ENCODE assay signal across 2 cellular contexts in the genomic region with DNA sequence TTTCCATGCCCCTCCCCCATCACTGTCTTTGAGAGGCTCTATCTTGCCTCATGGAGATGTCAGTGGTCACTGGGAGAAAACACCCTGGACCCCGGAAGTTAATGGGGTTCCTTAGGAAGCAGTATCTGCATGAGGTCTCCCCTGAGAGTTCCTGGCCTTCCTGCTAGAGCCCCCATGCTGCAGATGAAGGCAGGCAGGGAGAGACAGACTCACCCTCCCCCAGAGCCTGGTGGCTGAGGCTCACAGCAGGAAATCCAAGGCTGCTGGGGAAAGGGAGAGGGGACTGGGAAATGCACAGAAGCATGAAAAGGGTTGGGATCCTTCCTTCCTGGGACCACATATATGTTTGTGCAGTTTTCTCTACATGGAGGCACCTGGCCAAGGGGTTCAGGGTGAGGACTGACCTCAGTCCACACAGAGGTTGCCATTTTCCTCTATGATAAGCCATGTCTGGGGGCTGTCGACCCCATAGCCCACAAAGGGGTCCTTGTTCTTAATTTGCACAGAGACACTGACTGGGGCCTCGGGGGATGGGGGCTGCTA.
TF ChIP-seq lines count a peak whose summit lies in the region.

No MANE protein-coding gene starts in this region.

TF ChIP-seq in HepG2, 621 proteins besides CTCF, POLR2A, EP300 and RAD21 (continued from another document and continues in another):
- TF ChIP-seq, protein P1, sequence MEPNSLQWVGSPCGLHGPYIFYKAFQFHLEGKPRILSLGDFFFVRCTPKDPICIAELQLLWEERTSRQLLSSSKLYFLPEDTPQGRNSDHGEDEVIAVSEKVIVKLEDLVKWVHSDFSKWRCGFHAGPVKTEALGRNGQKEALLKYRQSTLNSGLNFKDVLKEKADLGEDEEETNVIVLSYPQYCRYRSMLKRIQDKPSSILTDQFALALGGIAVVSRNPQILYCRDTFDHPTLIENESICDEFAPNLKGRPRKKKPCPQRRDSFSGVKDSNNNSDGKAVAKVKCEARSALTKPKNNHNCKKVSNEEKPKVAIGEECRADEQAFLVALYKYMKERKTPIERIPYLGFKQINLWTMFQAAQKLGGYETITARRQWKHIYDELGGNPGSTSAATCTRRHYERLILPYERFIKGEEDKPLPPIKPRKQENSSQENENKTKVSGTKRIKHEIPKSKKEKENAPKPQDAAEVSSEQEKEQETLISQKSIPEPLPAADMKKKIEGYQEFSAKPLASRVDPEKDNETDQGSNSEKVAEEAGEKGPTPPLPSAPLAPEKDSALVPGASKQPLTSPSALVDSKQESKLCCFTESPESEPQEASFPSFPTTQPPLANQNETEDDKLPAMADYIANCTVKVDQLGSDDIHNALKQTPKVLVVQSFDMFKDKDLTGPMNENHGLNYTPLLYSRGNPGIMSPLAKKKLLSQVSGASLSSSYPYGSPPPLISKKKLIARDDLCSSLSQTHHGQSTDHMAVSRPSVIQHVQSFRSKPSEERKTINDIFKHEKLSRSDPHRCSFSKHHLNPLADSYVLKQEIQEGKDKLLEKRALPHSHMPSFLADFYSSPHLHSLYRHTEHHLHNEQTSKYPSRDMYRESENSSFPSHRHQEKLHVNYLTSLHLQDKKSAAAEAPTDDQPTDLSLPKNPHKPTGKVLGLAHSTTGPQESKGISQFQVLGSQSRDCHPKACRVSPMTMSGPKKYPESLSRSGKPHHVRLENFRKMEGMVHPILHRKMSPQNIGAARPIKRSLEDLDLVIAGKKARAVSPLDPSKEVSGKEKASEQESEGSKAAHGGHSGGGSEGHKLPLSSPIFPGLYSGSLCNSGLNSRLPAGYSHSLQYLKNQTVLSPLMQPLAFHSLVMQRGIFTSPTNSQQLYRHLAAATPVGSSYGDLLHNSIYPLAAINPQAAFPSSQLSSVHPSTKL (CRISPR knock-in tag; IDR thresholded peaks at IDR 0.05), result no peak
- TF ChIP-seq IRX3 (CRISPR knock-in tag; IDR thresholded peaks at IDR 0.05; ENCODE audit: borderline replicate concordance, low read depth), result no peak
- TF ChIP-seq, protein P2, sequence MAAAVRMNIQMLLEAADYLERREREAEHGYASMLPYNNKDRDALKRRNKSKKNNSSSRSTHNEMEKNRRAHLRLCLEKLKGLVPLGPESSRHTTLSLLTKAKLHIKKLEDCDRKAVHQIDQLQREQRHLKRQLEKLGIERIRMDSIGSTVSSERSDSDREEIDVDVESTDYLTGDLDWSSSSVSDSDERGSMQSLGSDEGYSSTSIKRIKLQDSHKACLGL (CRISPR knock-in tag; IDR thresholded peaks at IDR 0.05), result no peak
- no peak for TF ChIP-seq SRY (CRISPR knock-in tag; IDR thresholded peaks at IDR 0.05)
- TF ChIP-seq, protein P3, sequence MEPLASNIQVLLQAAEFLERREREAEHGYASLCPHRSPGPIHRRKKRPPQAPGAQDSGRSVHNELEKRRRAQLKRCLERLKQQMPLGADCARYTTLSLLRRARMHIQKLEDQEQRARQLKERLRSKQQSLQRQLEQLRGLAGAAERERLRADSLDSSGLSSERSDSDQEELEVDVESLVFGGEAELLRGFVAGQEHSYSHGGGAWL (CRISPR knock-in tag; IDR thresholded peaks at IDR 0.05), result no peak
- no peak for TF ChIP-seq ZNF292 (CRISPR knock-in tag; IDR thresholded peaks at IDR 0.05; ENCODE audit: borderline replicate concordance, low read depth)
- TF ChIP-seq PHF8 (CRISPR knock-in tag; IDR thresholded peaks at IDR 0.05), result no peak
- no peak for TF ChIP-seq REXO4 (CRISPR knock-in tag; IDR thresholded peaks at IDR 0.05; ENCODE audit: borderline replicate concordance)
- TF ChIP-seq, protein P4, sequence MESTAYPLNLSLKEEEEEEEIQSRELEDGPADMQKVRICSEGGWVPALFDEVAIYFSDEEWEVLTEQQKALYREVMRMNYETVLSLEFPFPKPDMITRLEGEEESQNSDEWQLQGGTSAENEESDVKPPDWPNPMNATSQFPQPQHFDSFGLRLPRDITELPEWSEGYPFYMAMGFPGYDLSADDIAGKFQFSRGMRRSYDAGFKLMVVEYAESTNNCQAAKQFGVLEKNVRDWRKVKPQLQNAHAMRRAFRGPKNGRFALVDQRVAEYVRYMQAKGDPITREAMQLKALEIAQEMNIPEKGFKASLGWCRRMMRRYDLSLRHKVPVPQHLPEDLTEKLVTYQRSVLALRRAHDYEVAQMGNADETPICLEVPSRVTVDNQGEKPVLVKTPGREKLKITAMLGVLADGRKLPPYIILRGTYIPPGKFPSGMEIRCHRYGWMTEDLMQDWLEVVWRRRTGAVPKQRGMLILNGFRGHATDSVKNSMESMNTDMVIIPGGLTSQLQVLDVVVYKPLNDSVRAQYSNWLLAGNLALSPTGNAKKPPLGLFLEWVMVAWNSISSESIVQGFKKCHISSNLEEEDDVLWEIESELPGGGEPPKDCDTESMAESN (CRISPR knock-in tag; conservative IDR thresholded peaks at IDR 0.05), result no peak
- TF ChIP-seq ZNF839 (CRISPR knock-in tag; IDR thresholded peaks at IDR 0.05; ENCODE audit: borderline replicate concordance), result no peak
- no peak for TF ChIP-seq HNRNPLL (IDR thresholded peaks at IDR 0.05; ENCODE audit: low read depth, low read length, poor library complexity, severe bottlenecking)
- TF ChIP-seq, protein P5, sequence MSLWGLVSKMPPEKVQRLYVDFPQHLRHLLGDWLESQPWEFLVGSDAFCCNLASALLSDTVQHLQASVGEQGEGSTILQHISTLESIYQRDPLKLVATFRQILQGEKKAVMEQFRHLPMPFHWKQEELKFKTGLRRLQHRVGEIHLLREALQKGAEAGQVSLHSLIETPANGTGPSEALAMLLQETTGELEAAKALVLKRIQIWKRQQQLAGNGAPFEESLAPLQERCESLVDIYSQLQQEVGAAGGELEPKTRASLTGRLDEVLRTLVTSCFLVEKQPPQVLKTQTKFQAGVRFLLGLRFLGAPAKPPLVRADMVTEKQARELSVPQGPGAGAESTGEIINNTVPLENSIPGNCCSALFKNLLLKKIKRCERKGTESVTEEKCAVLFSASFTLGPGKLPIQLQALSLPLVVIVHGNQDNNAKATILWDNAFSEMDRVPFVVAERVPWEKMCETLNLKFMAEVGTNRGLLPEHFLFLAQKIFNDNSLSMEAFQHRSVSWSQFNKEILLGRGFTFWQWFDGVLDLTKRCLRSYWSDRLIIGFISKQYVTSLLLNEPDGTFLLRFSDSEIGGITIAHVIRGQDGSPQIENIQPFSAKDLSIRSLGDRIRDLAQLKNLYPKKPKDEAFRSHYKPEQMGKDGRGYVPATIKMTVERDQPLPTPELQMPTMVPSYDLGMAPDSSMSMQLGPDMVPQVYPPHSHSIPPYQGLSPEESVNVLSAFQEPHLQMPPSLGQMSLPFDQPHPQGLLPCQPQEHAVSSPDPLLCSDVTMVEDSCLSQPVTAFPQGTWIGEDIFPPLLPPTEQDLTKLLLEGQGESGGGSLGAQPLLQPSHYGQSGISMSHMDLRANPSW (CRISPR knock-in tag; IDR thresholded peaks at IDR 0.05; ENCODE audit: borderline replicate concordance), result no peak
- TF ChIP-seq, protein P6, sequence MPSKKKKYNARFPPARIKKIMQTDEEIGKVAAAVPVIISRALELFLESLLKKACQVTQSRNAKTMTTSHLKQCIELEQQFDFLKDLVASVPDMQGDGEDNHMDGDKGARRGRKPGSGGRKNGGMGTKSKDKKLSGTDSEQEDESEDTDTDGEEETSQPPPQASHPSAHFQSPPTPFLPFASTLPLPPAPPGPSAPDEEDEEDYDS (CRISPR knock-in tag; IDR thresholded peaks at IDR 0.05), result no peak

TF ChIP-seq in H1, 55 proteins besides CTCF, POLR2A, EP300 and RAD21 (continued from another document):
- TF ChIP-seq NANOG (IDR thresholded peaks at IDR 0.05; ENCODE audit: insufficient read depth, low read depth, low read length, poor library complexity, severe bottlenecking) (no peak), YY1 (IDR thresholded peaks at IDR 0.05; ENCODE audit: low read depth, low read length) (no peak), CBX5 (IDR thresholded peaks at IDR 0.05; ENCODE audit: low read depth, low read length) (no peak), KDM4A (IDR thresholded peaks at IDR 0.05; ENCODE audit: low read depth, low read length, severe bottlenecking) (peak; percentile 12), EZH2 (IDR thresholded peaks at IDR 0.05; ENCODE audit: low read depth, low read length, severe bottlenecking) (no peak)
TF ChIP-seq in H1: peak in this region for 1.
